Comparison of ENCODE assay signal across 27 cellular contexts in genomic region chr11:15735711-15736110, GRCh38.
"Had no signal": no experiment of that assay in that cellular context is flagged by ENCODE, and none has a peak within 500 bp of the region (broad histone marks: within the 10 kb centered on the region; RNA-seq: fewer than 3 reads in every experiment).

No MANE protein-coding gene starts in this region.

- H3K27ac Mint-ChIP-seq: activated CD8-positive, alpha-beta T cell treated with anti-CD3 and anti-CD28 coated beads for 36 hours; activated naive CD8-positive, alpha-beta T cell treated with anti-CD3 and anti-CD28 coated beads, Interleukin-2, amount 10 ng/mL, durations not matched to agents 7 days and 5 days; activated T-cell treated with anti-CD3 and anti-CD28 coated beads, Interleukin-2, amount 50 U/mL, for 72 hours; activated T-helper 2 cell treated with anti-CD3 and anti-CD28 coated beads, Interferon-gamma antibody, Interleukin-2, Interleukin-4, amounts not matched to agents 10 μg/mL and 5 μg/mL and 100 μg/mL, durations not matched to agents 14 hours and 24 hours and 36 hours; T-helper 1 cell treated with Interleukin-12 subunit alpha and Interleukin-12 subunit beta and Interleukin-4 antibody, amounts not matched to agents 30 μg/mL and 1 μg/mL, for 36 hours had no signal

- H3K4me3 ChIP-seq: adrenal gland, breast epithelium, coronary artery, SJCRH30 had no signal

- H3K27ac ChIP-seq: adrenal gland, breast epithelium, coronary artery, SJCRH30 had no signal

- H3K9me3 ChIP-seq: adrenal gland, breast epithelium, SJCRH30 had no signal

- H3K27me3 Mint-ChIP-seq: activated naive CD8-positive, alpha-beta T cell treated with anti-CD3 and anti-CD28 coated beads, Interleukin-2, amount 10 ng/mL, durations not matched to agents 7 days and 5 days had no signal

- H3K4me1 Mint-ChIP-seq: activated naive CD8-positive, alpha-beta T cell treated with anti-CD3 and anti-CD28 coated beads, Interleukin-2, amount 10 ng/mL, durations not matched to agents 7 days and 5 days had no signal

- DNase-seq: activated CD4-positive, alpha-beta T cell treated with anti-CD3 and anti-CD28 coated beads for 4 hours; activated CD8-positive, alpha-beta memory T cell treated with anti-CD3 and anti-CD28 coated beads, Interleukin-2, amount 50 U/mL, for 4 hours; activated CD8-positive, alpha-beta T cell treated with anti-CD3 and anti-CD28 coated beads for 36 hours; activated naive CD4-positive, alpha-beta T cell treated with anti-CD3 and anti-CD28 coated beads, Interleukin-2, amount 50 U/mL, for 16 hours; activated naive CD8-positive, alpha-beta T cell treated with anti-CD3 and anti-CD28 coated beads, Interleukin-2, amount 10 ng/mL, durations not matched to agents 7 days and 5 days; activated T-cell treated with anti-CD3 and anti-CD28 coated beads, Interleukin-2, amount 50 U/mL, for 72 hours; adrenal gland; anterior cingulate cortex; caudate nucleus; Kasumi-1; NCI-H1105 treated with DMSO at 0.1 percent for 48 hours; NCI-H1694; NCI-H2029; NCI-H2171 treated with DMSO at 0.1 percent for 48 hours; NCI-H226; NCI-H526; NK-92 treated with Interleukin-12 subunit alpha and Interleukin-12 subunit beta, amount 100 ng/mL, for 24 hours; OCI-M1; RPMI8226; SJCRH30 had no signal

- ATAC-seq: activated CD4-positive, CD25-positive, alpha-beta regulatory T cell treated with anti-CD3 and anti-CD28 coated beads, Interleukin-2, amount 50 U/mL, for 24 hours; activated CD8-positive, alpha-beta T cell treated with anti-CD3 and anti-CD28 coated beads for 36 hours; activated T-cell treated with anti-CD3 and anti-CD28 coated beads, Interleukin-2, amount 50 U/mL, for 72 hours; Panc1; Right ventricle myocardium inferior had no signal

- H3K4me3 Mint-ChIP-seq: activated CD8-positive, alpha-beta T cell treated with anti-CD3 and anti-CD28 coated beads for 36 hours; activated naive CD8-positive, alpha-beta T cell treated with anti-CD3 and anti-CD28 coated beads, Interleukin-2, amount 10 ng/mL, durations not matched to agents 7 days and 5 days; activated T-cell treated with anti-CD3 and anti-CD28 coated beads, Interleukin-2, amount 50 U/mL, for 72 hours; T-helper 1 cell treated with Interleukin-12 subunit alpha and Interleukin-12 subunit beta and Interleukin-4 antibody, amounts not matched to agents 30 μg/mL and 1 μg/mL, for 36 hours had no signal

- H3K27me3 ChIP-seq: adrenal gland, breast epithelium, SJCRH30 had no signal

- H3K9me3 Mint-ChIP-seq: activated CD8-positive, alpha-beta T cell treated with anti-CD3 and anti-CD28 coated beads for 36 hours; activated naive CD8-positive, alpha-beta T cell treated with anti-CD3 and anti-CD28 coated beads, Interleukin-2, amount 10 ng/mL, durations not matched to agents 7 days and 5 days; activated T-cell treated with anti-CD3 and anti-CD28 coated beads, Interleukin-2, amount 50 U/mL, for 72 hours; activated T-helper 2 cell treated with anti-CD3 and anti-CD28 coated beads, Interferon-gamma antibody, Interleukin-2, Interleukin-4, amounts not matched to agents 10 μg/mL and 5 μg/mL and 100 μg/mL, durations not matched to agents 14 hours and 24 hours and 36 hours had no signal

- H3K36me3 Mint-ChIP-seq: activated naive CD8-positive, alpha-beta T cell treated with anti-CD3 and anti-CD28 coated beads, Interleukin-2, amount 10 ng/mL, durations not matched to agents 7 days and 5 days had no signal

- H3K4me1 ChIP-seq: adrenal gland, breast epithelium, SJCRH30 had no signal

- H3K36me3 ChIP-seq: adrenal gland, breast epithelium, SJCRH30 had no signal
